In the genomic region with DNA sequence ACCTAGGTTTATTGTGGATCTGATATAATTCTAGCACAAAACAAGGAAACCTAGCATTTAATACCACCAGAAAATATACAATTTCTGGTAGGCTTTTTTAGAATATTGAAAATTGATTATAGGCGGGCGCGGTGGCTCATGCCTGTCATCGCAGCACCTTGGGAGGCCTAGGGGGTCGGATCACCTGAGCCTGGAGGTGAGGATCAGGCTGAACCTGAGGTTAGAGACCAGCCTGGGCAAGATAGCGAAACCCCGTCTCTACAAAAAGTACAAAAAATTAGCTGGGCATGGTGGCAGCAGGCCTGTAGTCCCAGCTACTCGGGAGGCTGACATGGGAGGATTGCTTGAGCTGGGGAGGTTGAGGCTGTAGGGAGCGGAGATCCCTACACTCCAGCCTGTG, we compare ENCODE assay signal across 8 cellular contexts. TPM values are rescaled to one million over a fixed set of nuclear protein-coding genes. Genes with fewer than 3 reads are reported as not detected.
DNase-seq lines count a peak whose midpoint lies in the region; ATAC-seq and TF ChIP-seq lines count a peak whose summit lies in the region.

No MANE protein-coding gene starts in this region.

- peaks cover 0 to 39% of the 10 kb centered on the region in 2 donors for H3K4me1 ChIP-seq in right atrium auricular region

- H3K36me3 Mint-ChIP-seq in MCF 10A (ENCODE audit: insufficient read depth, unreplicated experiment) (no peaks in the 10 kb centered on the region), mesothelial cell of epicardium (no peaks in the 10 kb centered on the region)

- H3K36me3 ChIP-seq in right atrium auricular region = no peaks in the 10 kb centered on the region

- H3K27ac Mint-ChIP-seq in MCF 10A (ENCODE audit: low read depth, unreplicated experiment) (peak overlapping the region; percentile 57), mesothelial cell of epicardium (peak overlapping the region; percentile 99)

- intact Hi-C loops in cardiac septum (cut with DNase I) (loop anchor here (10.0 kb wide), 1 partner anchor 1183 kb away; a partner anchor contains a TSS), MCF 10A (cut with micrococcal nuclease) (loop anchor here (5.0 to 10.0 kb wide), 3 partner anchors 91 to 1203 kb away; no protein-coding TSS in a partner anchor)

- POLR2A ChIA-PET in MCF 10A (lab: Yijun Ruan, JAX) = interaction anchor here (0.5 to 1.4 kb wide), 24 partner anchors 9 to 1986 kb away, joined by 3 to 14 read pairs (median 4); a partner anchor contains a TSS

- no peaks in the 10 kb centered on the region for H3K9me3 ChIP-seq in right atrium auricular region

- no peaks in the 10 kb centered on the region for H3K27me3 ChIP-seq in right atrium auricular region

- DNase-seq in right atrium auricular region (ENCODE audit: low spot score) = no peak
- DNase-seq in cardiac septum (ENCODE audit: low spot score) = no peak
- DNase-seq in MCF 10A (ENCODE audit: unreplicated experiment) = no peak
- no peak for DNase-seq in mesothelial cell of epicardium (ENCODE audit: low spot score in 2 of 2, unreplicated experiment in 2 of 2)
- no peak for DNase-seq in superior temporal gyrus (ENCODE audit: extremely low spot score)
- DNase-seq in dedifferentiated amniotic fluid mesenchymal stem cell (ENCODE audit: extremely low spot score) = no peak

- H3K27ac ChIP-seq in right atrium auricular region = peak overlapping the region; percentile 94 to 97

- no TSS peak for BruUV-seq in MCF 10A (replicated peaks; lab: Mats Ljungman, UMichigan)

- TF ChIP-seq CTCF in right atrium auricular region (IDR thresholded peaks at IDR 0.05) (no peak), MCF 10A (IDR thresholded peaks at IDR 0.05; ENCODE audit: unreplicated experiment) (no peak), mesothelial cell of epicardium (IDR thresholded peaks at IDR 0.05; ENCODE audit: unreplicated experiment) (no peak)

- H3K4me1 Mint-ChIP-seq in MCF 10A (ENCODE audit: insufficient read depth, unreplicated experiment) (peaks cover 23% of the 10 kb centered on the region), mesothelial cell of epicardium (peaks cover 28% of the 10 kb centered on the region)

- H3K9me3 Mint-ChIP-seq in MCF 10A (ENCODE audit: unreplicated experiment) (no peaks in the 10 kb centered on the region), mesothelial cell of epicardium (no peaks in the 10 kb centered on the region)

- CTCF ChIA-PET in MCF 10A (lab: Yijun Ruan, JAX) = interaction anchor here (0.6 to 1.2 kb wide), 5 partner anchors 10 to 107 kb away, joined by 3 to 7 read pairs (median 3); no protein-coding TSS in a partner anchor

- H3K4me3 ChIP-seq in right atrium auricular region = peak overlapping the region; percentile 91 to 95

- H3K27me3 Mint-ChIP-seq in MCF 10A (ENCODE audit: insufficient read depth, unreplicated experiment) (no peaks in the 10 kb centered on the region), mesothelial cell of epicardium (ENCODE audit: low read depth) (no peaks in the 10 kb centered on the region)

- H3K4me3 Mint-ChIP-seq in MCF 10A (ENCODE audit: unreplicated experiment) = peak overlapping the region; percentile 83
- H3K4me3 Mint-ChIP-seq in mesothelial cell of epicardium = peak overlapping the region; percentile 97

- no peak for ATAC-seq in GM21528 (IDR thresholded peaks at IDR 0.05; ENCODE audit: low FRiP score, unreplicated experiment)
- ATAC-seq in HG03196 (IDR thresholded peaks at IDR 0.05; ENCODE audit: unreplicated experiment) = no peak

RNA-seq across cellular contexts. Expression of a gene that starts 0.9 kb away (rescaled TPM):
- total RNA-seq in right atrium auricular region = 10 to 100 TPM; 21.4 to 23.1 TPM
- 22.8 TPM for total RNA-seq in cardiac septum
- 41.6 and 47.0 TPM in 2 replicates for total RNA-seq in MCF 10A (2022)
- 45.0 to 47.9 TPM (median 45.5 TPM) in 3 replicates for total RNA-seq in mesothelial cell of epicardium
